In genomic region chr3:126718506-126719445, GRCh38 we compare ENCODE assay signal across 14 cellular contexts. TPM values are rescaled to one million over a fixed set of nuclear protein-coding genes. Genes with fewer than 3 reads are reported as not detected.
DNase-seq lines count a peak whose midpoint lies in the region; ATAC-seq and TF ChIP-seq lines count a peak whose summit lies in the region.
"Had no signal": no experiment of that assay in that cellular context is flagged by ENCODE, and none has a peak within 500 bp of the region (broad histone marks: within the 10 kb centered on the region; RNA-seq: fewer than 3 reads in every experiment).

No MANE protein-coding gene starts in this region.

- DNase-seq in NCI-H2171 treated with DMSO at 0.1 percent for 48 hours (lab: John Stamatoyannopoulos, UW) (peak; percentile 22), NCI-H2171 (lab: John Stamatoyannopoulos, UW) (no peak), WTC11 (ENCODE audit: low spot score) (no peak), memory B cell (ENCODE audit: low spot score in 2 of 2) (no peak), osteocyte (ENCODE audit: extremely low spot score, unreplicated experiment) (peak; percentile 75), NCI-H524 (lab: John Stamatoyannopoulos, UW) (no peak), foreskin melanocyte (no peak), NCI-H524 treated with DMSO at 0.1 percent for 48 hours (lab: John Stamatoyannopoulos, UW) (no peak)
- DNase-seq: 8988T; AML-193; CD8-positive, alpha-beta memory T cell; DMS79; GM23248 had no signal

- H3K36me3 Mint-ChIP-seq in WTC11 (0 out of 2 replicates have a peak, but pooled peaks cover under 1% of the 10 kb centered on the region), memory B cell (peaks cover 5% of the 10 kb centered on the region), osteocyte (ENCODE audit: unreplicated experiment) (peaks cover 2% of the 10 kb centered on the region)

- TF ChIP-seq CTCF in WTC11 (IDR thresholded peaks at IDR 0.05) (no peak), osteocyte (IDR thresholded peaks at IDR 0.05) (no peak)

- H3K27ac Mint-ChIP-seq in WTC11 = no peak overlapping the region
- peak overlapping the region; percentile 56 for H3K27ac Mint-ChIP-seq in memory B cell
- H3K27ac Mint-ChIP-seq in osteocyte (ENCODE audit: unreplicated experiment) = no peak overlapping the region

- no peak for ATAC-seq in WTC11
- no peak for ATAC-seq in memory B cell (ENCODE audit: low read depth)
- ATAC-seq: GM12878 had no signal

- H3K27me3 Mint-ChIP-seq in WTC11 (ENCODE audit: low read depth) (no peaks in the 10 kb centered on the region), memory B cell (no peaks in the 10 kb centered on the region), osteocyte (ENCODE audit: unreplicated experiment) (no peaks in the 10 kb centered on the region)
- H3K27me3 Mint-ChIP-seq: CD8-positive, alpha-beta memory T cell had no signal

- POLR2A ChIA-PET in WTC11 (lab: Charles Lee) = interaction anchor here (0.5 kb wide), 1 partner anchor 13 kb away, joined by 3 read pairs; no protein-coding TSS in a partner anchor

- H3K9me3 Mint-ChIP-seq in WTC11 (no peaks in the 10 kb centered on the region), memory B cell (no peaks in the 10 kb centered on the region), osteocyte (ENCODE audit: unreplicated experiment) (no peaks in the 10 kb centered on the region)

- no peak overlapping the region for H3K4me3 Mint-ChIP-seq in WTC11
- H3K4me3 Mint-ChIP-seq in memory B cell = no peak overlapping the region
- H3K4me3 Mint-ChIP-seq in osteocyte (ENCODE audit: unreplicated experiment) = no peak overlapping the region

- CTCF ChIA-PET in WTC11 (lab: Charles Lee) = interaction anchor here (1.0 to 1.6 kb wide), 3 partner anchors 14 to 33 kb away, joined by 4 to 8 read pairs (median 5); partner anchors contain the start of gene CHCHD6

- H3K4me1 Mint-ChIP-seq in WTC11 (peaks cover 28% of the 10 kb centered on the region), memory B cell (peaks cover 17% of the 10 kb centered on the region), osteocyte (ENCODE audit: unreplicated experiment) (no peaks in the 10 kb centered on the region)

TF ChIP-seq in WTC11, 78 proteins besides CTCF, POLR2A, EP300 and RAD21:
- TF ChIP-seq NFYB (CRISPR knock-in tag; conservative IDR thresholded peaks at IDR 0.05; ENCODE audit: low read depth) (0 out of 2 replicates have a peak, but pooled peaks have one; percentile 17), ERG (CRISPR knock-in tag; IDR thresholded peaks at IDR 0.05) (no peak)

RNA-seq across cellular contexts. Expression of gene CHCHD6, which starts 14.7 kb away (rescaled TPM):
- total RNA-seq in WTC11 (2021) = 40.9 to 54.7 TPM (median 50.7 TPM) in 3 replicates
- total RNA-seq in osteocyte = 13.1 and 13.9 TPM in 2 replicates

Comparison
In these comparisons a context has a peak if more than half of its experiments do, and no peak if none do; other contexts are left out.
1. DNase-seq: peak in NCI-H2171 treated with DMSO at 0.1 percent for 48 hours (single experiment) and osteocyte (single experiment); none in NCI-H2171 (single experiment), WTC11 (single experiment), memory B cell (0 of 2), NCI-H524 (0 of 2), foreskin melanocyte (single experiment) and NCI-H524 treated with DMSO at 0.1 percent for 48 hours (single experiment).